ENCODE assay signal across 20 cellular contexts in the genomic region with DNA sequence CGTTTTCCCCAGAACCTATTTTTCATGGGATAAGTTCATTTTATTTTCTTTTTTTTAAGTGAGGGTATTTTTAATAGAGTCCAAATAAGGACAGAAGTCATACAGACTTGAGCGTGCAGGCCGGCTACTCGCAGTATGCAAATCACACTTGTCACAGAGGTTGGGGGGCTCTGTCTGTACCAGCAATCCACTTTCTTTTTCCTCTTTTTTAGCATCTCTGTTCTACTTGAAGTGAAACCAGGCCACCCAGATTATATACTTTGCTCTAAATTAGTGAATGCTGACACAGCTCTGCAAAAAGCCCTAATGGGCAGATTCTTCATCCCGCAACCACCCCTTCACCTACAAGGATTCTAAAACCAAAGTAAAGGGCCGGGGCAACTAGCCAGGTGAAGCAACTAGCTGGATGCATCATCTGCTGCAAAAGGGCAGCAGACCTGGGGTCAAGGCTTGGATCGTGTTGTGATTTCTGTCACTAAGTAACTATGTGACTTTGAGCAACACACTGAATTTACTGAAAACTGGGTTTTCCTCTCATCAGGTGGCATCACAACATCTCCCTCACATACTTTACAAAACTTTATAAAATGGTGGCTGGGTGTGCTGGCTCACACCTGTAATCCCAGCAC. TPM values are rescaled to one million over a fixed set of nuclear protein-coding genes. Genes with fewer than 3 reads are reported as not detected.
DNase-seq lines count a peak whose midpoint lies in the region; ATAC-seq, FAIRE-seq and TF ChIP-seq lines count a peak whose summit lies in the region.
"Had no signal": no experiment of that assay in that cellular context is flagged by ENCODE, and none has a peak within 500 bp of the region (broad histone marks: within the 10 kb centered on the region; RNA-seq: fewer than 3 reads in every experiment).

No MANE protein-coding gene starts in this region.

- ATAC-seq in GM19035 (IDR thresholded peaks at IDR 0.05; ENCODE audit: unreplicated experiment) (peak; percentile 55), HG03342 (IDR thresholded peaks at IDR 0.05; ENCODE audit: unreplicated experiment) (peak; percentile 51), GM12878 (no peak), GM19023 (IDR thresholded peaks at IDR 0.05; ENCODE audit: unreplicated experiment) (no peak)
- ATAC-seq: HCT116, heart right ventricle had no signal

- POLR2A ChIA-PET in GM12878 (lab: Charles Lee): interaction anchor here (1.9 kb wide), 1 partner anchor 16 kb away, joined by 6 read pairs; no protein-coding TSS in a partner anchor

- WGBS in GM12878 (ENCODE audit: insufficient coverage, insufficient replicate concordance, low lambda C conversion rate, missing lambda C conversion rate): 19% methylated on average over 7 of the region's 7 CpGs

- in situ Hi-C loops in GM12878 (cut with MboI): loop anchor here (25.0 kb wide), 1 partner anchor 636 kb away; the partner anchor contains the start of gene PHLPP1

- FAIRE-seq in GM12878 (lab: Jason Lieb, UNC): no peak

- CTCF ChIA-PET in GM12878 (lab: Yijun Ruan, JAX): interaction anchor here (0.8 kb wide), 1 partner anchor 331 kb away, joined by 3 read pairs; no protein-coding TSS in a partner anchor

- RAD21 ChIA-PET in GM12878 (lab: Charles Lee; ENCODE audit: unreplicated experiment): no interaction called here

- SMC1A ChIA-PET in GM12878 (lab: Charles Lee; ENCODE audit: uncharacterized antibody, unreplicated experiment): no interaction called here

- no peak for TF ChIP-seq EP300 in GM12878 (IDR thresholded peaks at IDR 0.05; ENCODE audit: borderline replicate concordance in 1 of 2, control insufficient read depth in 1 of 2, low read depth in 2 of 2, low read length in 2 of 2)

- H3K4me1 ChIP-seq in GM12878 (ENCODE audit: control insufficient read depth, insufficient read depth, low read length) (no peaks in the 10 kb centered on the region), right atrium auricular region (peaks cover 0 to 25% of the 10 kb centered on the region in 2 donors)

- no peak overlapping the region for H3K4me2 ChIP-seq in GM12878 (ENCODE audit: control insufficient read depth, insufficient read depth)

- no peak for TF ChIP-seq RAD21 in GM12878 (IDR thresholded peaks at IDR 0.05; ENCODE audit: insufficient read depth, low read depth, low read length)

- no peaks in the 10 kb centered on the region for H3K9me3 ChIP-seq in GM12878 (replicated peaks; ENCODE audit: control insufficient read depth, insufficient read depth, low read length)
- H3K9me3 ChIP-seq in right atrium auricular region: no peaks in the 10 kb centered on the region
- H3K9me3 ChIP-seq: heart right ventricle, left ventricle myocardium inferior, testis had no signal

- H3K79me2 ChIP-seq in GM12878 (ENCODE audit: control insufficient read depth, insufficient read depth, low read length): no peaks in the 10 kb centered on the region

- no peak overlapping the region for H3K9ac ChIP-seq in GM12878 (ENCODE audit: control insufficient read depth, insufficient read depth, low read length)

- H3K27ac ChIP-seq in GM12878 (ENCODE audit: control insufficient read depth, insufficient read depth) (no peak overlapping the region), right atrium auricular region (no peak overlapping the region)
- H3K27ac ChIP-seq: cardiac muscle cell, testis had no signal

- H2AFZ ChIP-seq in GM12878 (ENCODE audit: control insufficient read depth, low read depth, low read length): no peak overlapping the region; the same call in 1 of the 2 replicates

- H3K27me3 ChIP-seq in GM12878 (replicated peaks in 1 of 2; ENCODE audit: control insufficient read depth in 2 of 2, insufficient read depth in 2 of 2, low read length in 1 of 2): no peaks in the 10 kb centered on the region
- no peaks in the 10 kb centered on the region for H3K27me3 ChIP-seq in right atrium auricular region
- H3K27me3 ChIP-seq: cardiac muscle cell, heart right ventricle, testis had no signal

- TF ChIP-seq CTCF in GM12865 (IDR thresholded peaks at IDR 0.05; ENCODE audit: insufficient read depth, low read depth, low read length, missing control alignments) (no peak), GM12878 (IDR thresholded peaks at IDR 0.05 in 2 of 3, conservative IDR thresholded peaks at IDR 0.05 in 1 of 3; ENCODE audit: control insufficient read depth in 2 of 3, extremely low read depth in 1 of 3, insufficient read depth in 1 of 3, low read depth in 3 of 3, low read length in 3 of 3) (no peak), right atrium auricular region (IDR thresholded peaks at IDR 0.05) (no peak)

- H3K4me3 ChIP-seq in GM12865 (ENCODE audit: low read depth, low read length): no peak overlapping the region
- H3K4me3 ChIP-seq in GM12878: no peak overlapping the region
- no peak overlapping the region for H3K4me3 ChIP-seq in right atrium auricular region
- H3K4me3 ChIP-seq: cardiac muscle cell, heart right ventricle, left ventricle myocardium inferior, testis had no signal

- no TSS peak for BruUV-seq in GM12878 (replicated peaks; lab: Mats Ljungman, UMichigan)

- TF ChIP-seq POLR2A in GM12878 (IDR thresholded peaks at IDR 0.05; ENCODE audit: low read depth, low read length): no peak

- peak; percentile 44 for DNase-seq in GM12865 (ENCODE audit: low read depth)
- no peak for DNase-seq in GM12878 (ENCODE audit: low read depth, low spot score)
- DNase-seq in DMS53 treated with DMSO at 0.1 percent for 48 hours (lab: John Stamatoyannopoulos, UW; ENCODE audit: unreplicated experiment): no peak
- no peak for DNase-seq in right atrium auricular region (ENCODE audit: low spot score)
- no peak for DNase-seq in OCI-M2 (lab: John Stamatoyannopoulos, UW; ENCODE audit: unreplicated experiment)
- DNase-seq: activated CD4-positive, alpha-beta T cell treated with anti-CD3 and anti-CD28 coated beads, Interleukin-2, amount 50 U/mL, for 4 hours; activated naive CD4-positive, alpha-beta T cell treated with Interleukin-2 at 50 U/mL for 16 hours; DMS153; heart right ventricle; IMR-90; left ventricle myocardium inferior; NCI-H1694; stimulated activated CD4-positive, alpha-beta T cell treated with anti-CD3 and anti-CD28 coated beads, Interleukin-2, amount 100 ng/mL, for 24 hours; stimulated activated naive B cell treated with anti-CD40 and anti-IgM and Interleukin-4, amounts not matched to agents 10 μg/mL and 1 μg/mL and 100 μg/mL, for 72 hours; testis had no signal

- H3K36me3 ChIP-seq in GM12878 (ENCODE audit: control insufficient read depth in 2 of 2, insufficient read depth in 2 of 2, low read length in 1 of 2) (peaks cover 4 to 16% of the 10 kb centered on the region in 2 experiments; a peak in 3 of 4 replicates), right atrium auricular region (peaks cover 64% of the 10 kb centered on the region)

- no peaks in the 10 kb centered on the region for H4K20me1 ChIP-seq in GM12878 (ENCODE audit: control insufficient read depth, insufficient read depth)

- intact Hi-C loops in GM12878 (cut with micrococcal nuclease; ENCODE audit: unreplicated experiment): no loop called here

TF ChIP-seq in GM12878, 131 proteins besides CTCF, POLR2A, EP300 and RAD21:
- TF ChIP-seq MEF2B (IDR thresholded peaks at IDR 0.05; ENCODE audit: partially characterized antibody, poor library complexity, severe bottlenecking): no peak
- TF ChIP-seq POU2F2 (IDR thresholded peaks at IDR 0.05; ENCODE audit: borderline replicate concordance, low read depth, low read length): peak; percentile 44; the same call in 1 of the 3 replicates
TF ChIP-seq in GM12878: peak in this region for 1.

RNA-seq across cellular contexts. Expression of gene KDSR, which starts 18.4 kb away (rescaled TPM):
- total RNA-seq in GM12878 (2013; cell fraction: nucleolus; rRNA removed): 26.3 and 31.1 TPM in 2 replicates
- total RNA-seq in GM12878 (2014; rRNA removed) (9.7 and 9.9 TPM in 2 replicates), GM12878 (2014; rRNA removed; fragmentation: Illumina TruSeq; extraction: Trizol) (11.2 and 12.3 TPM in 2 replicates), GM12878 (2021) (24.6 and 24.9 TPM in 2 replicates), right atrium auricular region (10 to 100 TPM; 32.7 to 33.8 TPM)
- polyA plus RNA-seq in GM12878 (2011; ENCODE audit: low read depth): 9.6 TPM
- polyA plus RNA-seq in GM12878 (2011; rRNA removed) (17.3 and 18.3 TPM in 2 replicates), GM12878 (2014; fragmentation: Illumina TruSeq; extraction: Trizol) (15.4 and 15.6 TPM in 2 replicates), GM12878 (2014; fragmentation: Nextera tagmentation; extraction: Ambion mirVana) (1 to 10 TPM; 5.2 to 7.8 TPM), GM12878 (2014; rRNA removed) (13.3 and 14.0 TPM in 2 replicates), GM12878 (2016; fragmentation: Nextera tagmentation; extraction: Ambion mirVana) (10 to 100 TPM; 24.2 to 25.9 TPM)
- 8.9 and 10.3 TPM in 2 replicates for polyA plus RNA-seq in GM12878 (2011; cell fraction: cytosol; rRNA removed)
- polyA plus RNA-seq in GM12878 (2011; cell fraction: nucleus; rRNA removed): 9.1 and 11.3 TPM in 2 replicates
- 13.8 and 18.8 TPM in 2 replicates for polyA plus RNA-seq in GM12878 (2012)
- 12.2 and 15.2 TPM in 2 replicates for polyA minus RNA-seq in GM12878 (2011; rRNA and poly(A)+ RNA removed)
- 7.6 and 15.5 TPM in 2 replicates for polyA minus RNA-seq in GM12878 (2011; cell fraction: cytosol; rRNA and poly(A)+ RNA removed)
- polyA minus RNA-seq in GM12878 (2011; cell fraction: nucleus; rRNA and poly(A)+ RNA removed): 9.2 and 17.3 TPM in 2 replicates

RNA-seq across cellular contexts. Expression of gene BCL2, which starts 29.1 kb away (rescaled TPM):
- 943 and 960 TPM in 2 replicates for total RNA-seq in GM12878 (2013; cell fraction: nucleolus; rRNA removed)
- total RNA-seq in GM12878 (2014; rRNA removed) (26.7 and 32.2 TPM in 2 replicates), GM12878 (2014; rRNA removed; fragmentation: Illumina TruSeq; extraction: Trizol) (30.4 and 37.7 TPM in 2 replicates), GM12878 (2021) (34.8 and 36.5 TPM in 2 replicates), right atrium auricular region (1 to 10 TPM; 6.5 to 8.0 TPM)
- 20.2 TPM for polyA plus RNA-seq in GM12878 (2011; ENCODE audit: low read depth)
- polyA plus RNA-seq in GM12878 (2011; rRNA removed) (47.8 and 59.1 TPM in 2 replicates), GM12878 (2014; fragmentation: Illumina TruSeq; extraction: Trizol) (22.8 and 34.6 TPM in 2 replicates), GM12878 (2014; fragmentation: Nextera tagmentation; extraction: Ambion mirVana) (1 to 10 TPM; 4.1 to 4.5 TPM), GM12878 (2014; rRNA removed) (15.4 and 15.8 TPM in 2 replicates), GM12878 (2016; fragmentation: Nextera tagmentation; extraction: Ambion mirVana) (1 to 10 TPM; 7.9 TPM)
- 25.0 and 31.9 TPM in 2 replicates for polyA plus RNA-seq in GM12878 (2011; cell fraction: cytosol; rRNA removed)
- polyA plus RNA-seq in GM12878 (2011; cell fraction: nucleus; rRNA removed): 48.5 and 61.1 TPM in 2 replicates
- 38.0 and 52.8 TPM in 2 replicates for polyA plus RNA-seq in GM12878 (2012)
- 82.7 and 109 TPM in 2 replicates for polyA minus RNA-seq in GM12878 (2011; rRNA and poly(A)+ RNA removed)
- polyA minus RNA-seq in GM12878 (2011; cell fraction: cytosol; rRNA and poly(A)+ RNA removed): 27.8 and 31.4 TPM in 2 replicates
- 230 and 275 TPM in 2 replicates for polyA minus RNA-seq in GM12878 (2011; cell fraction: nucleus; rRNA and poly(A)+ RNA removed)

Comparison
In these comparisons a context has a peak if more than half of its experiments do, and no peak if none do; other contexts are left out.
1. ATAC-seq: peak in GM19035 (single experiment) and HG03342 (single experiment); none in GM12878 (single experiment) and GM19023 (single experiment).